17 cellular contexts compared by ENCODE assay signal in genomic region chr18:32086866-32087265, GRCh38. TPM values are rescaled to one million over a fixed set of nuclear protein-coding genes. Genes with fewer than 3 reads are reported as not detected.
A peak's percentile ranks its signal among the peaks of the same experiment; 100 is the strongest.
DNase-seq lines count a peak whose midpoint lies in the region; ATAC-seq and TF ChIP-seq lines count a peak whose summit lies in the region.
"Had no signal": no experiment of that assay in that cellular context is flagged by ENCODE, and none has a peak within 500 bp of the region (broad histone marks: within the 10 kb centered on the region; RNA-seq: fewer than 3 reads in every experiment).

No MANE protein-coding gene starts in this region.

- H3K9me3 ChIP-seq in AG04450 (ENCODE audit: control insufficient read depth, insufficient read depth, low read length) (no peaks in the 10 kb centered on the region; the same call in 1 of the 2 replicates), GM23248 (ENCODE audit: low read depth) (no peaks in the 10 kb centered on the region), PC-3 (ENCODE audit: low read length) (no peaks in the 10 kb centered on the region)
- H3K9me3 ChIP-seq: thoracic aorta had no signal

- peaks cover 32% of the 10 kb centered on the region for H3K4me1 ChIP-seq in GM23248 (ENCODE audit: insufficient read depth)
- H3K4me1 ChIP-seq in PC-3 (ENCODE audit: insufficient read depth, low read length): peaks cover 10% of the 10 kb centered on the region

- H3K4me2 ChIP-seq in GM23248 (ENCODE audit: unreplicated experiment) (peak overlapping the region; percentile 39), PC-3 (ENCODE audit: low read length) (no peak overlapping the region)

- no peaks in the 10 kb centered on the region for H3K9me3 Mint-ChIP-seq in activated T-helper 1 cell treated with anti-CD3 and anti-CD28 coated beads, Interleukin-12 subunit alpha, Interleukin-12 subunit beta, Interleukin-2, Interleukin-4 antibody, amounts not matched to agents 30 ng/mL and 10 ng/mL and 1 ng/mL, durations not matched to agents 14 hours and 24 hours and 36 hours

- H3K27ac Mint-ChIP-seq in activated T-helper 1 cell treated with anti-CD3 and anti-CD28 coated beads, Interleukin-12 subunit alpha, Interleukin-12 subunit beta, Interleukin-2, Interleukin-4 antibody, amounts not matched to agents 30 ng/mL and 10 ng/mL and 1 ng/mL, durations not matched to agents 14 hours and 24 hours and 36 hours: no peak overlapping the region

- intact Hi-C loops in PC-3 (cut with micrococcal nuclease): no loop called here
- intact Hi-C loops in activated T-helper 1 cell treated with anti-CD3 and anti-CD28 coated beads, Interleukin-12 subunit alpha, Interleukin-12 subunit beta, Interleukin-2, Interleukin-4 antibody, amounts not matched to agents 30 ng/mL and 10 ng/mL and 1 ng/mL, durations not matched to agents 14 hours and 24 hours and 36 hours (cut with micrococcal nuclease): loop anchor here (10.0 kb wide), 1 partner anchor 402 kb away; the partner anchor contains the start of gene B4GALT6

- H3K9me2 ChIP-seq in GM23248 (ENCODE audit: insufficient read depth): no peaks in the 10 kb centered on the region
- H3K9me2 ChIP-seq in PC-3 (replicated peaks; ENCODE audit: low read length): no peaks in the 10 kb centered on the region

- CTCF ChIA-PET in AG04450 (lab: Charles Lee): no interaction called here
- CTCF ChIA-PET in PC-3 (lab: Charles Lee): no interaction called here

- 24 to 25% methylated on average over 6 of the region's 6 CpGs for WGBS in GM23248 (ENCODE audit: low coverage in 1 of 2, low lambda C conversion rate in 2 of 2, missing lambda C conversion rate in 2 of 2), 2 experiments

- H3F3A ChIP-seq in GM23248 (ENCODE audit: insufficient read depth): peaks cover 31% of the 10 kb centered on the region
- H3F3A ChIP-seq in PC-3 (ENCODE audit: low read length, unreplicated experiment): no peaks in the 10 kb centered on the region

- no peak overlapping the region for H3K4me3 Mint-ChIP-seq in activated T-helper 1 cell treated with anti-CD3 and anti-CD28 coated beads, Interleukin-12 subunit alpha, Interleukin-12 subunit beta, Interleukin-2, Interleukin-4 antibody, amounts not matched to agents 30 ng/mL and 10 ng/mL and 1 ng/mL, durations not matched to agents 14 hours and 24 hours and 36 hours
- H3K4me3 Mint-ChIP-seq: B cell had no signal

- POLR2A ChIA-PET in AG04450 (lab: Yijun Ruan, JAX) (no interaction called here), PC-3 (lab: Charles Lee; ENCODE audit: unreplicated experiment) (no interaction called here)

- peak; percentile 10; the same call in 1 of the 2 replicates for ATAC-seq in PC-3
- ATAC-seq in HG03342 (IDR thresholded peaks at IDR 0.05; ENCODE audit: unreplicated experiment): no peak
- ATAC-seq: GM12878, Panc1 had no signal

- no TSS peak for BruUV-seq in PC-3 (replicated peaks; lab: Mats Ljungman, UMichigan)

- H3K4me3 ChIP-seq in AG04450 (ENCODE audit: low read depth, low read length) (no peak overlapping the region), GM23248 (no peak overlapping the region), PC-3 (ENCODE audit: low read length) (no peak overlapping the region), fibroblast of mammary gland (ENCODE audit: control insufficient read depth, low read depth, low read length) (no peak overlapping the region), H7 (ENCODE audit: insufficient read depth, low read depth, low read length) (no peak overlapping the region)
- H3K4me3 ChIP-seq: GM12878, thoracic aorta had no signal

- no peak for TF ChIP-seq CTCF in AG04450 (IDR thresholded peaks at IDR 0.05; ENCODE audit: low read depth, low read length)
- TF ChIP-seq CTCF in PC-3 (conservative IDR thresholded peaks at IDR 0.05; ENCODE audit: low read depth, low read length): no peak
- TF ChIP-seq CTCF in fibroblast of mammary gland (conservative IDR thresholded peaks at IDR 0.05; ENCODE audit: control insufficient read depth, insufficient read depth, low read depth, low read length): no peak

- H2AFZ ChIP-seq in GM23248 (no peak overlapping the region; the same call in 1 of the 2 replicates), PC-3 (ENCODE audit: low read length) (no peak overlapping the region)

- in situ Hi-C loops in GM23248 (cut with MboI): no loop called here

- DNase-seq in AG04450 (ENCODE audit: low read depth, low spot score) (peak; percentile 6), GM23248 (peak; percentile 89), PC-3 (peak; percentile 54), fibroblast of mammary gland (ENCODE audit: low read depth) (peak; percentile 90), epidermal melanocyte (ENCODE audit: insufficient read length, low spot score) (no peak), H7 (no peak)
- no peak for DNase-seq in activated T-helper 1 cell treated with anti-CD3 and anti-CD28 coated beads, Interleukin-12 subunit alpha, Interleukin-12 subunit beta, Interleukin-2, Interleukin-4 antibody, amounts not matched to agents 30 ng/mL and 10 ng/mL and 1 ng/mL, durations not matched to agents 14 hours and 24 hours and 36 hours (ENCODE audit: low spot score)
- DNase-seq: DMS79, NCI-H1417 treated with DMSO at 0.1 percent for 48 hours, NCI-H446 treated with DMSO at 0.1 percent for 48 hours, posterior cingulate gyrus, T1000 had no signal

- H3K9ac ChIP-seq in GM23248 (no peak overlapping the region), PC-3 (ENCODE audit: low read length) (no peak overlapping the region)

- H3K27ac ChIP-seq in AG04450 (ENCODE audit: low read depth, low read length) (no peak overlapping the region), GM23248 (peak overlapping the region; percentile 48), PC-3 (ENCODE audit: low read length) (no peak overlapping the region)
- H3K27ac ChIP-seq: thoracic aorta had no signal

- H3K36me3 Mint-ChIP-seq in activated T-helper 1 cell treated with anti-CD3 and anti-CD28 coated beads, Interleukin-12 subunit alpha, Interleukin-12 subunit beta, Interleukin-2, Interleukin-4 antibody, amounts not matched to agents 30 ng/mL and 10 ng/mL and 1 ng/mL, durations not matched to agents 14 hours and 24 hours and 36 hours (ENCODE audit: low read depth): peaks cover 9% of the 10 kb centered on the region

- peaks cover 38% of the 10 kb centered on the region for H3K4me1 Mint-ChIP-seq in activated T-helper 1 cell treated with anti-CD3 and anti-CD28 coated beads, Interleukin-12 subunit alpha, Interleukin-12 subunit beta, Interleukin-2, Interleukin-4 antibody, amounts not matched to agents 30 ng/mL and 10 ng/mL and 1 ng/mL, durations not matched to agents 14 hours and 24 hours and 36 hours (ENCODE audit: low read depth)

- H3K27me3 ChIP-seq in AG04450 (ENCODE audit: control insufficient read depth, insufficient read depth, low read length): peaks cover 3% of the 10 kb centered on the region
- no peaks in the 10 kb centered on the region for H3K27me3 ChIP-seq in GM23248 (replicated peaks; ENCODE audit: insufficient read depth)
- no peaks in the 10 kb centered on the region for H3K27me3 ChIP-seq in PC-3 (ENCODE audit: low read length)
- H3K27me3 ChIP-seq in H7 (ENCODE audit: control insufficient read depth, insufficient read depth, low read length): no peaks in the 10 kb centered on the region

- H3K36me3 ChIP-seq in GM23248 (ENCODE audit: low read depth) (no peaks in the 10 kb centered on the region), PC-3 (ENCODE audit: low read depth, low read length) (no peaks in the 10 kb centered on the region), H7 (replicated peaks; ENCODE audit: control insufficient read depth, insufficient read depth, low read length) (no peaks in the 10 kb centered on the region; the same call in 1 of the 2 replicates)
- H3K36me3 ChIP-seq: thoracic aorta had no signal

- H3K79me2 ChIP-seq in GM23248 (ENCODE audit: insufficient read depth): no peaks in the 10 kb centered on the region
- H3K79me2 ChIP-seq in PC-3 (ENCODE audit: low read length): no peaks in the 10 kb centered on the region

- H3K27me3 Mint-ChIP-seq in activated T-helper 1 cell treated with anti-CD3 and anti-CD28 coated beads, Interleukin-12 subunit alpha, Interleukin-12 subunit beta, Interleukin-2, Interleukin-4 antibody, amounts not matched to agents 30 ng/mL and 10 ng/mL and 1 ng/mL, durations not matched to agents 14 hours and 24 hours and 36 hours (ENCODE audit: insufficient read depth): peaks cover 4% of the 10 kb centered on the region
- H3K27me3 Mint-ChIP-seq: B cell had no signal

- no peaks in the 10 kb centered on the region for H4K20me1 ChIP-seq in GM23248 (ENCODE audit: insufficient read depth)
- no peaks in the 10 kb centered on the region for H4K20me1 ChIP-seq in PC-3 (ENCODE audit: low read length)

RNA-seq across cellular contexts. Expression of gene RNF138, which starts 4.8 kb away (rescaled TPM):
- polyA plus RNA-seq in AG04450 (2011; rRNA removed) (10.6 and 12.5 TPM in 2 replicates), GM23248 (2016; fragmentation: Nextera tagmentation; extraction: Ambion mirVana) (15.4 and 19.6 TPM in 2 replicates)
- polyA minus RNA-seq in AG04450 (2011; rRNA and poly(A)+ RNA removed): 23.8 and 26.9 TPM in 2 replicates
- 14.4 and 26.4 TPM in 2 replicates for total RNA-seq in GM23248 (2014; rRNA removed; shearing (Covaris generic))
- total RNA-seq in PC-3 (2014; rRNA removed): 4.9 and 15.3 TPM in 2 replicates
- 105 and 130 TPM in 2 replicates for total RNA-seq in H7 (2014; rRNA removed; shearing (Covaris generic))
- total RNA-seq in activated T-helper 1 cell treated with anti-CD3 and anti-CD28 coated beads, Interleukin-12 subunit alpha, Interleukin-12 subunit beta, Interleukin-2, Interleukin-4 antibody, amounts not matched to agents 30 ng/mL and 10 ng/mL and 1 ng/mL, durations not matched to agents 14 hours and 24 hours and 36 hours: 80.5 and 83.0 TPM in 2 replicates

Comparison
In these comparisons a context has a peak if more than half of its experiments do, and no peak if none do; other contexts are left out.
1. DNase-seq: peak in AG04450 (single experiment), GM23248 (single experiment), PC-3 (single experiment) and fibroblast of mammary gland (single experiment); none in epidermal melanocyte (single experiment), H7 (single experiment) and activated T-helper 1 cell treated with anti-CD3 and anti-CD28 coated beads, Interleukin-12 subunit alpha, Interleukin-12 subunit beta, Interleukin-2, Interleukin-4 antibody, amounts not matched to agents 30 ng/mL and 10 ng/mL and 1 ng/mL, durations not matched to agents 14 hours and 24 hours and 36 hours (single experiment).